ENCODE assay signal across 1 cellular context in genomic region chr12:101566318-101566717, GRCh38.
A peak's percentile ranks its signal among the peaks of the same experiment; 100 is the strongest.
TF ChIP-seq lines count a peak whose summit lies in the region.

No MANE protein-coding gene starts in this region.

TF ChIP-seq in H1, 55 proteins besides CTCF, POLR2A, EP300 and RAD21 (continued from another document):
- peak; percentile 47; the same call in 1 of the 2 replicates for TF ChIP-seq CEBPB (IDR thresholded peaks at IDR 0.05; ENCODE audit: low read depth, low read length)
- TF ChIP-seq SRF (IDR thresholded peaks at IDR 0.05; ENCODE audit: low read depth, low read length), result peak; percentile 88
- peak; percentile 40; the same call in 1 of the 2 replicates for TF ChIP-seq BACH1 (IDR thresholded peaks at IDR 0.05; ENCODE audit: low read length)
- TF ChIP-seq MAFK (IDR thresholded peaks at IDR 0.05; ENCODE audit: low read depth, low read length), result peak; percentile 54; the same call in 1 of the 2 replicates
- no peak for TF ChIP-seq GABPA (IDR thresholded peaks at IDR 0.05; ENCODE audit: borderline replicate concordance, insufficient read depth, low read length)
- no peak; the same call in 1 of the 2 replicates for TF ChIP-seq RBBP5 (IDR thresholded peaks at IDR 0.05; ENCODE audit: borderline replicate concordance, low read depth, low read length)
- TF ChIP-seq ASH2L (IDR thresholded peaks at IDR 0.05; ENCODE audit: low read length), result peak; percentile 60
